30 cellular contexts compared by ENCODE assay signal in the genomic region with DNA sequence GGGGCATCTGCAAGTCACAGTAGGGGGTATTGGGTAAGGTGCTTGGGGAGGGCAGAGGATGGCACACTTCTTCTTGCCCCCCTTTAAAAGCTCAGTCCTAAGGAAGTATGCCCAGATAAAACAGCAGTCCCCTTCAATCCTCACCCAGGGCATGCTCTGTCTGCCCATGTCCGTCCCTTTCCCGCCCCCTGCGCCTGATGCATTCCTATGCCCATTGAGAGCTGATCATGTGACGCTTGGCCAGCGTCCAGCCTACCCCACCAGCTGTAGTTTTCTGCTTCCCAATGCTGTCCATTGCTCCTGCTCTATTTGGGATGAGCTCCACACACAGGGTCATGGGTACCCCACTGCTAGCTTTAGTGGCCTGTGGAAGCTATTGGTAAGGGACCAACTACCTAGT. TPM values are rescaled to one million over a fixed set of nuclear protein-coding genes. Genes with fewer than 3 reads are reported as not detected.
DNase-seq lines count a peak whose midpoint lies in the region; ATAC-seq, FAIRE-seq and TF ChIP-seq lines count a peak whose summit lies in the region.
"Had no signal": no experiment of that assay in that cellular context is flagged by ENCODE, and none has a peak within 500 bp of the region (broad histone marks: within the 10 kb centered on the region; RNA-seq: fewer than 3 reads in every experiment).

No MANE protein-coding gene starts in this region.

- H2BK20ac ChIP-seq in H1 (ENCODE audit: low read length) = no peak overlapping the region

- H3K14ac ChIP-seq in H1 (ENCODE audit: insufficient read length) = no peak overlapping the region

- no peaks in the 10 kb centered on the region for H3K23me2 ChIP-seq in H1 (ENCODE audit: low read depth, low read length)

- intact Hi-C loops in sigmoid colon (cut with DNase I) = no loop called here

- no peak overlapping the region for H2BK15ac ChIP-seq in H1 (ENCODE audit: low read length)

- H3K9me3 ChIP-seq in SK-N-SH = no peaks in the 10 kb centered on the region
- no peaks in the 10 kb centered on the region for H3K9me3 ChIP-seq in H1 (ENCODE audit: insufficient read depth in 2 of 2, low read depth in 1 of 2, low read length in 1 of 2)
- no peaks in the 10 kb centered on the region for H3K9me3 ChIP-seq in osteoblast (ENCODE audit: low read depth, low read length)
- no peaks in the 10 kb centered on the region for H3K9me3 ChIP-seq in sigmoid colon
- H3K9me3 ChIP-seq: BLaER1 had no signal

- 0 out of 2 replicates have a peak overlapping the region, but pooled peaks have one; percentile 25 for H4K8ac ChIP-seq in H1 (ENCODE audit: extremely low read depth, insufficient read depth, low read length)

- TF ChIP-seq EP300 in SK-N-SH (IDR thresholded peaks at IDR 0.05; ENCODE audit: borderline replicate concordance in 1 of 2, low read depth in 1 of 2, low read length in 1 of 2) (no peak), H1 (IDR thresholded peaks at IDR 0.05; ENCODE audit: borderline replicate concordance in 1 of 2, low read depth in 2 of 2, low read length in 2 of 2) (no peak), sigmoid colon (IDR thresholded peaks at IDR 0.05) (no peak)

- no peak overlapping the region for H3K18ac ChIP-seq in H1 (ENCODE audit: extremely low read depth, low read length)

- no peak overlapping the region for H4K91ac ChIP-seq in H1 (replicated peaks; ENCODE audit: insufficient read length, low read length)

- no peak overlapping the region for H2AK5ac ChIP-seq in H1 (ENCODE audit: low read depth, low read length)

- no peak overlapping the region for H2AFZ ChIP-seq in SK-N-SH (ENCODE audit: low read depth)
- no peak overlapping the region for H2AFZ ChIP-seq in H1 (ENCODE audit: low read length)
- H2AFZ ChIP-seq in osteoblast (ENCODE audit: low read length) = no peak overlapping the region

- H3K79me2 ChIP-seq in SK-N-SH (ENCODE audit: insufficient read depth) (no peaks in the 10 kb centered on the region), H1 (ENCODE audit: control insufficient read depth in 1 of 2, insufficient read depth in 2 of 2, low read length in 2 of 2) (no peaks in the 10 kb centered on the region), osteoblast (ENCODE audit: insufficient read depth, low read length) (no peaks in the 10 kb centered on the region)

- H3K9me2 ChIP-seq in SK-N-SH = no peaks in the 10 kb centered on the region

- no peaks in the 10 kb centered on the region for H3F3A ChIP-seq in SK-N-SH (replicated peaks; ENCODE audit: insufficient read depth)

- H3K4me3 ChIP-seq in SK-N-SH (ENCODE audit: low read depth in 2 of 2, low read length in 1 of 2) = no peak overlapping the region
- H3K4me3 ChIP-seq in H1 (ENCODE audit: extremely low read depth in 1 of 4, insufficient read depth in 2 of 4, low read depth in 3 of 4, low read length in 4 of 4) = no peak overlapping the region
- no peak overlapping the region for H3K4me3 ChIP-seq in osteoblast (ENCODE audit: insufficient read depth, low read length)
- H3K4me3 ChIP-seq in sigmoid colon = no peak overlapping the region
- H3K4me3 ChIP-seq: BLaER1, K562 had no signal

- H4K5ac ChIP-seq in H1 (ENCODE audit: insufficient read length, low read depth, low read length) = no peak overlapping the region

- no peak overlapping the region for H3K4me2 ChIP-seq in SK-N-SH
- no peak overlapping the region for H3K4me2 ChIP-seq in H1 (ENCODE audit: insufficient read depth in 1 of 2, low read depth in 2 of 2, low read length in 2 of 2)
- no peak overlapping the region for H3K4me2 ChIP-seq in osteoblast (ENCODE audit: insufficient read depth, low read length)
- H3K4me2 ChIP-seq: BLaER1 had no signal

- 61% methylated on average over 5 of the region's 5 CpGs for WGBS in SK-N-SH (ENCODE audit: low lambda C conversion rate)
- 87% methylated on average over 5 of the region's 5 CpGs; no CpG with 5 or more reads in 1 of the 2 experiments for WGBS in H1 (ENCODE audit: extremely low coverage in 1 of 2, insufficient coverage in 1 of 2, insufficient read length in 1 of 2, insufficient replicate concordance in 2 of 2, low coverage in 1 of 2, low lambda C conversion rate in 2 of 2, missing lambda C conversion rate in 1 of 2), 2 experiments
- 78 to 85% methylated on average over 5 of the region's 5 CpGs for WGBS in sigmoid colon, 2 donors

- FAIRE-seq in H1 (lab: Jason Lieb, UNC) = no peak
- FAIRE-seq: A204.1, GM18507, K562 had no signal

- TF ChIP-seq POLR2A in H1 (IDR thresholded peaks at IDR 0.05; ENCODE audit: control extremely low read depth in 1 of 2, low read depth in 2 of 2, low read length in 2 of 2) (no peak), sigmoid colon (IDR thresholded peaks at IDR 0.05) (no peak)

- H2BK120ac ChIP-seq in H1 (replicated peaks; ENCODE audit: low read depth, low read length) = no peak overlapping the region

- no peak for TF ChIP-seq CTCF in SK-N-SH (IDR thresholded peaks at IDR 0.05)
- TF ChIP-seq CTCF in H1 (IDR thresholded peaks at IDR 0.05; ENCODE audit: control extremely low read depth in 1 of 3, insufficient read depth in 1 of 3, low read depth in 1 of 3, low read length in 3 of 3) = no peak
- TF ChIP-seq CTCF in osteoblast (IDR thresholded peaks at IDR 0.05; ENCODE audit: extremely low read depth, low read depth, low read length) = no peak
- TF ChIP-seq CTCF in sigmoid colon (IDR thresholded peaks at IDR 0.05) = no peak

- H3K9ac ChIP-seq in SK-N-SH = no peak overlapping the region
- no peak overlapping the region for H3K9ac ChIP-seq in H1 (replicated peaks in 1 of 4; ENCODE audit: extremely low read depth in 1 of 4, low read depth in 3 of 4, low read length in 3 of 4)
- H3K9ac ChIP-seq: BLaER1 had no signal

- H3K36me3 ChIP-seq in SK-N-SH (replicated peaks in 1 of 2; ENCODE audit: control insufficient read depth in 1 of 2, insufficient read depth in 2 of 2, low read length in 1 of 2) (no peaks in the 10 kb centered on the region), H1 (ENCODE audit: control insufficient read depth in 2 of 4, insufficient read depth in 4 of 4, low read length in 3 of 4) (no peaks in the 10 kb centered on the region), osteoblast (ENCODE audit: insufficient read depth, low read length) (no peaks in the 10 kb centered on the region), sigmoid colon (no peaks in the 10 kb centered on the region)
- H3K36me3 ChIP-seq: BLaER1 had no signal

- no peak for ATAC-seq in SK-N-SH treated with all-trans-retinoic acid at 6 μM for 48 hours
- no peak for ATAC-seq in GM18520 (IDR thresholded peaks at IDR 0.05; ENCODE audit: unreplicated experiment)
- ATAC-seq in GM21423 (IDR thresholded peaks at IDR 0.05; ENCODE audit: unreplicated experiment) = no peak
- ATAC-seq: K562, Panc1, T-cell had no signal

- CTCF ChIA-PET in SK-N-SH (lab: Yijun Ruan, JAX) (interaction anchor here (0.8 to 5.8 kb wide), 6 partner anchors 9 to 141 kb away, joined by 3 to 55 read pairs (median 5); a partner anchor contains a TSS), H1 (lab: Charles Lee; ENCODE audit: partially characterized antibody) (interaction anchor here (0.7 to 45.1 kb wide), 6 partner anchors 4 to 256 kb away, joined by 3 to 1432 read pairs (median 3); a partner anchor contains a TSS)

- no peaks in the 10 kb centered on the region for H3K79me1 ChIP-seq in H1 (ENCODE audit: low read depth, low read length)

- no peak overlapping the region for H2BK5ac ChIP-seq in H1 (ENCODE audit: low read depth, low read length)

- TF ChIP-seq RAD21 in SK-N-SH (IDR thresholded peaks at IDR 0.05; ENCODE audit: low read length) (no peak), H1 (IDR thresholded peaks at IDR 0.05 in 1 of 2, conservative IDR thresholded peaks at IDR 0.05 in 1 of 2; ENCODE audit: low read depth in 2 of 2, low read length in 2 of 2) (no peak)

- no peak overlapping the region for H3K56ac ChIP-seq in H1 (replicated peaks; ENCODE audit: insufficient read length, low read depth, low read length)

- H3K4ac ChIP-seq in H1 (replicated peaks; ENCODE audit: insufficient read length, low read depth, low read length) = no peak overlapping the region

- DNase-seq in SK-N-SH = peak; percentile 19
- DNase-seq in H1 (ENCODE audit: low read depth in 1 of 2, low spot score in 2 of 2) = no peak
- DNase-seq in osteoblast (ENCODE audit: insufficient read length, low spot score, missing footprints) = peak; percentile 42
- no peak for DNase-seq in sigmoid colon
- DNase-seq in NCI-H69 (lab: John Stamatoyannopoulos, UW) = no peak
- DNase-seq: CD4-positive, CD25-positive, alpha-beta regulatory T cell; DMS53; Kasumi-1; NCI-H1105; NCI-H1436 treated with DMSO at 0.1 percent for 48 hours; NCI-H187 treated with DMSO at 0.1 percent for 48 hours; NCI-H2107; NCI-H526; SHP77 treated with DMSO at 0.1 percent for 48 hours; T-cell had no signal

- H3K27ac ChIP-seq in SK-N-SH (ENCODE audit: low read depth in 2 of 2, low read length in 1 of 2) (no peak overlapping the region), H1 (ENCODE audit: low read depth, low read length) (no peak overlapping the region), osteoblast (ENCODE audit: low read depth, low read length) (no peak overlapping the region), sigmoid colon (no peak overlapping the region)
- H3K27ac ChIP-seq: BLaER1, HL-60 had no signal

- H2BK12ac ChIP-seq in H1 (ENCODE audit: low read depth, low read length) = no peak overlapping the region

- H3K23ac ChIP-seq in H1 (ENCODE audit: insufficient read length) = no peak overlapping the region

- H3K4me1 ChIP-seq in SK-N-SH (ENCODE audit: control insufficient read depth in 1 of 2, insufficient read depth in 2 of 2, low read depth in 1 of 2, low read length in 1 of 2) = no peaks in the 10 kb centered on the region
- H3K4me1 ChIP-seq in H1 (replicated peaks in 1 of 4; ENCODE audit: control insufficient read depth in 3 of 4, insufficient read depth in 4 of 4, low read length in 3 of 4) = no peaks in the 10 kb centered on the region
- H3K4me1 ChIP-seq in osteoblast (ENCODE audit: insufficient read depth, low read length) = no peaks in the 10 kb centered on the region
- no peaks in the 10 kb centered on the region for H3K4me1 ChIP-seq in sigmoid colon
- H3K4me1 ChIP-seq: BLaER1 had no signal

- POLR2A ChIA-PET in SK-N-SH (lab: Yijun Ruan, JAX) (no interaction called here), H1 (lab: Charles Lee; ENCODE audit: partially characterized antibody) (interaction anchor here (0.8 to 1.4 kb wide), 2 partner anchors 36 to 47 kb away, joined by 4 to 5 read pairs; no protein-coding TSS in a partner anchor)

- H4K20me1 ChIP-seq in SK-N-SH (ENCODE audit: insufficient read depth) (no peaks in the 10 kb centered on the region), H1 (replicated peaks in 1 of 2; ENCODE audit: control insufficient read depth in 1 of 2, insufficient read depth in 2 of 2, low read length in 2 of 2) (no peaks in the 10 kb centered on the region), osteoblast (ENCODE audit: insufficient read depth, low read length) (no peaks in the 10 kb centered on the region)
- H4K20me1 ChIP-seq: BLaER1 had no signal

- H3K27me3 ChIP-seq in SK-N-SH (ENCODE audit: insufficient read depth) (no peaks in the 10 kb centered on the region), H1 (replicated peaks in 1 of 4; ENCODE audit: control insufficient read depth in 3 of 4, extremely low read depth in 1 of 4, insufficient read depth in 3 of 4, low read length in 3 of 4) (no peaks in the 10 kb centered on the region; a peak in 1 of 7 replicates), osteoblast (ENCODE audit: insufficient read depth, low read length) (no peaks in the 10 kb centered on the region), sigmoid colon (no peaks in the 10 kb centered on the region)
- H3K27me3 ChIP-seq: BLaER1 had no signal

RNA-seq across cellular contexts. Expression of a gene that starts 8.3 kb away (rescaled TPM):
- polyA plus RNA-seq in SK-N-SH (2012; rRNA removed) (not detected in 2 replicates), H1 (2011; rRNA removed) (0.02 TPM in 2 replicates), sigmoid colon (1 to 10 TPM; 2.4 to 6.9 (median 5.3) TPM)
- not detected in 2 replicates for polyA plus RNA-seq in SK-N-SH (2012; cell fraction: cytosol; rRNA removed)
- 0.01 TPM in 2 replicates for polyA plus RNA-seq in SK-N-SH (2012; cell fraction: nucleus; rRNA removed)
- total RNA-seq in H1 (2021; fragmentation: NEBNext Ultra II Directional; extraction: Animal tissue kit (Norgen Biotek cat#: 25700)) = not detected in 2 replicates
- polyA plus RNA-seq in H1 (2011; cell fraction: cytosol; rRNA removed) = not detected
- polyA plus RNA-seq in H1 (2011; cell fraction: nucleus; rRNA removed) = 0.04 TPM
- polyA plus RNA-seq in H1 (2012, experiment 1 of 2) = not detected in 4 replicates
- not detected for polyA plus RNA-seq in H1 (2012, experiment 2 of 2)
- polyA plus RNA-seq in H1 (2013, experiment 1 of 2) = not detected
- polyA plus RNA-seq in H1 (2013, experiment 2 of 2) = not detected
- polyA minus RNA-seq in H1 (2011; rRNA and poly(A)+ RNA removed) = not detected in 2 replicates
- not detected for polyA minus RNA-seq in H1 (2011; cell fraction: cytosol; rRNA and poly(A)+ RNA removed)
- polyA minus RNA-seq in H1 (2011; cell fraction: nucleus; rRNA and poly(A)+ RNA removed) = not detected
- total RNA-seq in osteoblast (under 0.01 TPM in 1 of 2 replicates, not detected in the other), sigmoid colon (10 to 100 TPM in 3 of 4 donors, 1 to 10 TPM in 1; 9.9 to 17.1 (median 10.2) TPM)
- total RNA-seq: CD4-positive, CD25-positive, alpha-beta regulatory T cell; Daoy; G401; H4; M059J had no signal
- polyA plus RNA-seq: AG04450; CD4-positive, CD25-positive, alpha-beta regulatory T cell; K562 had no signal

RNA-seq across cellular contexts. Expression of a gene that starts 22.3 kb away (rescaled TPM):
- polyA plus RNA-seq in SK-N-SH (2012; rRNA removed) = 4.8 and 5.0 TPM in 2 replicates
- 0.53 and 0.87 TPM in 2 replicates for polyA plus RNA-seq in SK-N-SH (2012; cell fraction: cytosol; rRNA removed)
- 33.0 and 43.2 TPM in 2 replicates for polyA plus RNA-seq in SK-N-SH (2012; cell fraction: nucleus; rRNA removed)
- total RNA-seq in H1 (2021; fragmentation: NEBNext Ultra II Directional; extraction: Animal tissue kit (Norgen Biotek cat#: 25700)) = 5.7 and 6.0 TPM in 2 replicates
- polyA plus RNA-seq in H1 (2011; rRNA removed) = 4.2 and 7.0 TPM in 2 replicates
- 5.8 TPM for polyA plus RNA-seq in H1 (2011; cell fraction: cytosol; rRNA removed)
- 49.2 TPM for polyA plus RNA-seq in H1 (2011; cell fraction: nucleus; rRNA removed)
- polyA plus RNA-seq in H1 (2012, experiment 1 of 2) = 4.7 to 8.5 TPM (median 6.9 TPM) in 4 replicates
- polyA plus RNA-seq in H1 (2012, experiment 2 of 2) = 3.2 TPM
- 4.5 TPM for polyA plus RNA-seq in H1 (2013, experiment 1 of 2)
- 4.1 TPM for polyA plus RNA-seq in H1 (2013, experiment 2 of 2)
- 1.6 and 2.3 TPM in 2 replicates for polyA minus RNA-seq in H1 (2011; rRNA and poly(A)+ RNA removed)
- 1.6 TPM for polyA minus RNA-seq in H1 (2011; cell fraction: cytosol; rRNA and poly(A)+ RNA removed)
- polyA minus RNA-seq in H1 (2011; cell fraction: nucleus; rRNA and poly(A)+ RNA removed) = 10.8 TPM
- total RNA-seq in osteoblast = 3.5 and 11.2 TPM in 2 replicates
- total RNA-seq in sigmoid colon = 100 to 1,000 TPM in 2 of 4 donors, 10 to 100 TPM in 2; 49.9 to 484 (median 103) TPM
- 10 to 100 TPM in 1 of 3 donors, 1 to 10 TPM in 1, under 1 TPM in 1; 0.69 to 12.3 (median 5.4) TPM for polyA plus RNA-seq in sigmoid colon
- total RNA-seq: CD4-positive, CD25-positive, alpha-beta regulatory T cell; Daoy; G401; H4; K562; OCI-LY7; T-cell had no signal
- polyA plus RNA-seq: CD4-positive, CD25-positive, alpha-beta regulatory T cell; K562 had no signal

RNA-seq across cellular contexts. Expression of a gene that starts 28.4 kb away (rescaled TPM):
- polyA plus RNA-seq in SK-N-SH (2012; rRNA removed) (0.24 and 0.46 TPM in 2 replicates), H1 (2011; rRNA removed) (2.2 and 3.5 TPM in 2 replicates), sigmoid colon (1 to 10 TPM in 2 of 3 donors, under 1 TPM in 1; 0.69 to 7.8 (median 2.9) TPM)
- polyA plus RNA-seq in SK-N-SH (2012; cell fraction: cytosol; rRNA removed) = 0.17 and 0.22 TPM in 2 replicates
- 0.44 and 0.52 TPM in 2 replicates for polyA plus RNA-seq in SK-N-SH (2012; cell fraction: nucleus; rRNA removed)
- total RNA-seq in H1 (2021; fragmentation: NEBNext Ultra II Directional; extraction: Animal tissue kit (Norgen Biotek cat#: 25700)) = 4.3 and 4.9 TPM in 2 replicates
- polyA plus RNA-seq in H1 (2011; cell fraction: cytosol; rRNA removed) = 3.1 TPM
- 7.7 TPM for polyA plus RNA-seq in H1 (2011; cell fraction: nucleus; rRNA removed)
- 2.8 to 6.7 TPM (median 5.2 TPM) in 4 replicates for polyA plus RNA-seq in H1 (2012, experiment 1 of 2)
- 2.5 TPM for polyA plus RNA-seq in H1 (2012, experiment 2 of 2)
- 2.7 TPM for polyA plus RNA-seq in H1 (2013, experiment 1 of 2)
- 2.5 TPM for polyA plus RNA-seq in H1 (2013, experiment 2 of 2)
- polyA minus RNA-seq in H1 (2011; rRNA and poly(A)+ RNA removed) = 1.6 and 1.9 TPM in 2 replicates
- polyA minus RNA-seq in H1 (2011; cell fraction: cytosol; rRNA and poly(A)+ RNA removed) = 2.5 TPM
- 8.1 TPM for polyA minus RNA-seq in H1 (2011; cell fraction: nucleus; rRNA and poly(A)+ RNA removed)
- total RNA-seq in osteoblast (not detected in 2 replicates), sigmoid colon (10 to 100 TPM in 1 of 4 donors, 1 to 10 TPM in 3; 2.2 to 10.5 (median 7.8) TPM)
- total RNA-seq: CD4-positive, CD25-positive, alpha-beta regulatory T cell; G401; OCI-LY7 had no signal

RNA-seq across cellular contexts. Expression of a gene that starts 40.9 kb away (rescaled TPM):
- polyA plus RNA-seq in SK-N-SH (2012; rRNA removed) (not detected in 2 replicates), H1 (2011; rRNA removed) (0.05 TPM in 1 of 2 replicates, not detected in the other), sigmoid colon (not detected)
- not detected in 2 replicates for polyA plus RNA-seq in SK-N-SH (2012; cell fraction: cytosol; rRNA removed)
- polyA plus RNA-seq in SK-N-SH (2012; cell fraction: nucleus; rRNA removed) = not detected in 2 replicates
- total RNA-seq in H1 (2021; fragmentation: NEBNext Ultra II Directional; extraction: Animal tissue kit (Norgen Biotek cat#: 25700)) = not detected in 2 replicates
- not detected for polyA plus RNA-seq in H1 (2011; cell fraction: cytosol; rRNA removed)
- 0.13 TPM for polyA plus RNA-seq in H1 (2011; cell fraction: nucleus; rRNA removed)
- not detected in 4 replicates for polyA plus RNA-seq in H1 (2012, experiment 1 of 2)
- polyA plus RNA-seq in H1 (2012, experiment 2 of 2) = not detected
- not detected for polyA plus RNA-seq in H1 (2013, experiment 1 of 2)
- not detected for polyA plus RNA-seq in H1 (2013, experiment 2 of 2)
- polyA minus RNA-seq in H1 (2011; rRNA and poly(A)+ RNA removed) = not detected in 2 replicates
- not detected for polyA minus RNA-seq in H1 (2011; cell fraction: cytosol; rRNA and poly(A)+ RNA removed)
- not detected for polyA minus RNA-seq in H1 (2011; cell fraction: nucleus; rRNA and poly(A)+ RNA removed)
- total RNA-seq in osteoblast (not detected in 2 replicates), sigmoid colon (not detected)
- total RNA-seq: CD4-positive, CD25-positive, alpha-beta regulatory T cell; Daoy; G401; H4; K562; M059J; OCI-LY7; T-cell had no signal
- polyA plus RNA-seq: AG04450; CD4-positive, CD25-positive, alpha-beta regulatory T cell; K562 had no signal

Comparison
In these comparisons a context has a peak if more than half of its experiments do, and no peak if none do; other contexts are left out.
1. DNase-seq: peak in SK-N-SH (single experiment) and osteoblast (single experiment); none in H1 (0 of 2), sigmoid colon (single experiment) and NCI-H69 (single experiment).
2. RNA of a gene that starts 8.3 kb away (total RNA-seq): 9.9 to 17.1 TPM in sigmoid colon; not detected in H1 and under 0.01 TPM in osteoblast; every median in the first group is over 10 times any median in the second.